In the genomic region with DNA sequence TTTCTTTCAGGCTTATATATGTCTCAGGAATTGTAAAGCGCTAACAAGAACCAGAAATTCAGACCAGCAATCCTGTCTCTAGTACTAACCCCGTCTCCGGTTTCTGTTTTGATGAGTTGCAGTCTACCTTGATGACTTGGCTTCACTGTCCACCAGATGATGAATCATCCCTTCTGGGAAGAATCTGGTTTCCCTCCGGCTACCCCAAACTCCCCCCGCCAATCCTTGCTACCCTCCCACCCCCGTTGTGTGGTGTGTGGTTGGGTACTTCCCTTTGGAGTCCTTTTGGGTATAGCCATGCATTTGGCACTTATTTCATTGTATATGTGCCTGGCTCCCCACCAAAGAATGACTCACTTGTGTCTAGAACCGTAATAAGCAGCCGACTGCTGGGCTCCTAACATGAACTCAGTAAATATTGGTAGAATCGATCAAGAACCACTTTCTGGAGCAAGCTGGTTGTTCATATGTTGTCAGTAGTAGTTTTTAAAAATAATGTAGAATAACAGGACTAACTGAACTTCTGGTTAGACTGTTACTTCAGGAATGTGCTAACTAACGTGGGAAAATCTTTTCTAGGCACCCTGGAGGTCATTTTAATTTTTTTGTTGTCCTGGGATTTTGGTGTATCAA, we compare ENCODE assay signal across 8 cellular contexts. TPM values are rescaled to one million over a fixed set of nuclear protein-coding genes. Genes with fewer than 3 reads are reported as not detected.
DNase-seq lines count a peak whose midpoint lies in the region; ATAC-seq, FAIRE-seq and TF ChIP-seq lines count a peak whose summit lies in the region.

No MANE protein-coding gene starts in this region.

- H3K4me3 ChIP-seq in AG04450 (ENCODE audit: low read depth, low read length) (no peak overlapping the region), HEK293 (ENCODE audit: low read depth, low read length) (no peak overlapping the region), HepG2 (replicated peaks in 1 of 3; ENCODE audit: insufficient read depth in 1 of 3, low read depth in 2 of 3, low read length in 3 of 3) (no peak overlapping the region), HAP-1 (no peak overlapping the region)

- TF ChIP-seq RAD21 in HepG2 (CRISPR knock-in tag; IDR thresholded peaks at IDR 0.05), result no peak

- ATAC-seq in HepG2, result peak; percentile 79
- ATAC-seq in HG02870 (IDR thresholded peaks at IDR 0.05; ENCODE audit: unreplicated experiment), result no peak
- no peak for ATAC-seq in HG02623 (IDR thresholded peaks at IDR 0.05; ENCODE audit: unreplicated experiment)

- no TSS peak for BruUV-seq in HepG2 (replicated peaks; lab: Mats Ljungman, UMichigan)

- DNase-seq in AG04450 (ENCODE audit: low read depth, low spot score) (peak; percentile 96), UCSD-AML1 (lab: John Stamatoyannopoulos, UW; ENCODE audit: unreplicated experiment) (peak; percentile 63), HepG2 (ENCODE audit: low spot score) (peak; percentile 39), NCI-H526 (lab: John Stamatoyannopoulos, UW) (no peak), HAP-1 (ENCODE audit: low spot score in 2 of 2) (no peak)

- H3K4me2 ChIP-seq in HepG2 (ENCODE audit: low read depth, low read length), result no peak overlapping the region

- TF ChIP-seq CTCF in AG04450 (IDR thresholded peaks at IDR 0.05; ENCODE audit: low read depth, low read length), result no peak
- no peak for TF ChIP-seq CTCF in HEK293 (tag by site-specific recombination; IDR thresholded peaks at IDR 0.05)
- TF ChIP-seq CTCF in HepG2 (CRISPR knock-in tag; IDR thresholded peaks at IDR 0.05), result no peak

- FAIRE-seq in HepG2 (lab: Jason Lieb, UNC), result no peak

- POLR2A ChIA-PET in AG04450 (lab: Yijun Ruan, JAX) (interaction anchor here (0.6 to 3.1 kb wide), 3 partner anchors 8 to 38 kb away, joined by 3 to 12 read pairs (median 10); partner anchors contain the start of gene TGFBI), HEK293 (lab: Yijun Ruan, JAX) (interaction anchor here (0.6 kb wide), 1 partner anchor 37 kb away, joined by 3 read pairs; no protein-coding TSS in a partner anchor), HepG2 (lab: Yijun Ruan, JAX) (interaction anchor here (0.7 to 2.3 kb wide), 4 partner anchors 8 to 49 kb away, joined by 4 to 11 read pairs (median 6); partner anchors contain the start of gene TGFBI)

- H3K36me3 ChIP-seq in HEK293 (ENCODE audit: control insufficient read depth in 2 of 2, insufficient read depth in 1 of 2, low read length in 2 of 2), result no peaks in the 10 kb centered on the region
- H3K36me3 ChIP-seq in HepG2 (replicated peaks in 1 of 2; ENCODE audit: control insufficient read depth in 1 of 2, insufficient read depth in 2 of 2, low read length in 2 of 2), result no peaks in the 10 kb centered on the region
- no peaks in the 10 kb centered on the region for H3K36me3 ChIP-seq in HAP-1 (replicated peaks)

- H3K9me3 ChIP-seq in AG04450 (ENCODE audit: control insufficient read depth, insufficient read depth, low read length), result no peaks in the 10 kb centered on the region
- no peaks in the 10 kb centered on the region for H3K9me3 ChIP-seq in HEK293 (ENCODE audit: control insufficient read depth, insufficient read depth, low read depth, low read length)
- no peaks in the 10 kb centered on the region for H3K9me3 ChIP-seq in HepG2 (ENCODE audit: low read length)
- no peaks in the 10 kb centered on the region for H3K9me3 ChIP-seq in HAP-1

- in situ Hi-C loops in HepG2 (cut with HindIII; ENCODE audit: extremely low pct_ligation_motif_present, low pct_unique_long_range_greater_than_20kb) (no loop called here), HAP-1 (cut with MboI; ENCODE audit: low sequenced_read_pairs) (no loop called here)

- no peak overlapping the region for H2AFZ ChIP-seq in HepG2 (ENCODE audit: low read length)

- 62% methylated on average over 10 of the region's 10 CpGs for WGBS in HepG2 (ENCODE audit: low lambda C conversion rate)

- H3K27ac ChIP-seq in AG04450 (ENCODE audit: low read depth, low read length) (peak overlapping the region; percentile 98), HEK293 (ENCODE audit: extremely low read depth, low read depth, low read length) (peak overlapping the region; percentile 74), HepG2 (ENCODE audit: extremely low read length, insufficient read depth, low read length) (no peak overlapping the region)

- H4K20me1 ChIP-seq in HepG2 (ENCODE audit: insufficient read depth, low read length), result no peaks in the 10 kb centered on the region

- no peaks in the 10 kb centered on the region for H3K27me3 ChIP-seq in AG04450 (ENCODE audit: control insufficient read depth, insufficient read depth, low read length)
- H3K27me3 ChIP-seq in HepG2 (ENCODE audit: control insufficient read depth in 1 of 2, insufficient read depth in 2 of 2, low read length in 2 of 2), result no peaks in the 10 kb centered on the region
- no peaks in the 10 kb centered on the region for H3K27me3 ChIP-seq in HAP-1 (ENCODE audit: low read depth)

- no peak overlapping the region for H3K9ac ChIP-seq in HepG2 (ENCODE audit: insufficient read depth, low read depth, low read length)

- no peak for TF ChIP-seq POLR2A in HepG2 (IDR thresholded peaks at IDR 0.05; ENCODE audit: insufficient read depth in 1 of 2, low read depth in 2 of 2, low read length in 2 of 2)

- intact Hi-C loops in HepG2 (cut with micrococcal nuclease; ENCODE audit: unreplicated experiment), result no loop called here

- no peaks in the 10 kb centered on the region for H3K79me2 ChIP-seq in HepG2 (ENCODE audit: insufficient read depth, low read length)

- H3K4me1 ChIP-seq in HEK293 (ENCODE audit: control insufficient read depth, insufficient read depth, low read length) (peaks cover 13% of the 10 kb centered on the region), HepG2 (ENCODE audit: insufficient read depth, low read length) (peaks cover 33% of the 10 kb centered on the region), HAP-1 (no peaks in the 10 kb centered on the region)

- TF ChIP-seq EP300 in HepG2 (IDR thresholded peaks at IDR 0.05; ENCODE audit: low read depth in 2 of 2, low read length in 2 of 2), result peak in 1 of 2 experiments; percentile 18; a peak in 1 of 4 replicates
- TF ChIP-seq EP300 in HepG2 (CRISPR knock-in tag; IDR thresholded peaks at IDR 0.05; ENCODE audit: borderline replicate concordance), result no peak

- CTCF ChIA-PET in AG04450 (lab: Charles Lee), result interaction anchor here (0.7 to 1.1 kb wide), 2 partner anchors 23 to 30 kb away, joined by 3 read pairs; no protein-coding TSS in a partner anchor
- CTCF ChIA-PET in HEK293 (lab: Yijun Ruan, JAX), result no interaction called here
- CTCF ChIA-PET in HepG2 (lab: Yijun Ruan, JAX; ENCODE audit: low intra/inter-chr PET ratio, low total read pairs), result no interaction called here

TF ChIP-seq in HepG2, 621 proteins besides CTCF, POLR2A, EP300 and RAD21 (continues in another document):
- TF ChIP-seq HNRNPUL1 (IDR thresholded peaks at IDR 0.05; ENCODE audit: low read depth, low read length), result no peak
- no peak for TF ChIP-seq THYN1 (CRISPR knock-in tag; IDR thresholded peaks at IDR 0.05; ENCODE audit: borderline replicate concordance, low read depth)
- TF ChIP-seq, protein P1, sequence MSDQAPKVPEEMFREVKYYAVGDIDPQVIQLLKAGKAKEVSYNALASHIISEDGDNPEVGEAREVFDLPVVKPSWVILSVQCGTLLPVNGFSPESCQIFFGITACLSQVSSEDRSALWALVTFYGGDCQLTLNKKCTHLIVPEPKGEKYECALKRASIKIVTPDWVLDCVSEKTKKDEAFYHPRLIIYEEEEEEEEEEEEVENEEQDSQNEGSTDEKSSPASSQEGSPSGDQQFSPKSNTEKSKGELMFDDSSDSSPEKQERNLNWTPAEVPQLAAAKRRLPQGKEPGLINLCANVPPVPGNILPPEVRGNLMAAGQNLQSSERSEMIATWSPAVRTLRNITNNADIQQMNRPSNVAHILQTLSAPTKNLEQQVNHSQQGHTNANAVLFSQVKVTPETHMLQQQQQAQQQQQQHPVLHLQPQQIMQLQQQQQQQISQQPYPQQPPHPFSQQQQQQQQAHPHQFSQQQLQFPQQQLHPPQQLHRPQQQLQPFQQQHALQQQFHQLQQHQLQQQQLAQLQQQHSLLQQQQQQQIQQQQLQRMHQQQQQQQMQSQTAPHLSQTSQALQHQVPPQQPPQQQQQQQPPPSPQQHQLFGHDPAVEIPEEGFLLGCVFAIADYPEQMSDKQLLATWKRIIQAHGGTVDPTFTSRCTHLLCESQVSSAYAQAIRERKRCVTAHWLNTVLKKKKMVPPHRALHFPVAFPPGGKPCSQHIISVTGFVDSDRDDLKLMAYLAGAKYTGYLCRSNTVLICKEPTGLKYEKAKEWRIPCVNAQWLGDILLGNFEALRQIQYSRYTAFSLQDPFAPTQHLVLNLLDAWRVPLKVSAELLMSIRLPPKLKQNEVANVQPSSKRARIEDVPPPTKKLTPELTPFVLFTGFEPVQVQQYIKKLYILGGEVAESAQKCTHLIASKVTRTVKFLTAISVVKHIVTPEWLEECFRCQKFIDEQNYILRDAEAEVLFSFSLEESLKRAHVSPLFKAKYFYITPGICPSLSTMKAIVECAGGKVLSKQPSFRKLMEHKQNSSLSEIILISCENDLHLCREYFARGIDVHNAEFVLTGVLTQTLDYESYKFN (CRISPR knock-in tag; conservative IDR thresholded peaks at IDR 0.05), result peak; percentile 41; the same call in 1 of the 2 replicates
- TF ChIP-seq SATB2 (CRISPR knock-in tag; IDR thresholded peaks at IDR 0.05), result no peak

RNA-seq across cellular contexts. Expression of gene TGFBI, which starts 8.3 kb away (rescaled TPM):
- polyA plus RNA-seq in AG04450 (2011; rRNA removed), result 2,219 and 2,576 TPM in 2 replicates
- 1,062 and 1,253 TPM in 2 replicates for polyA minus RNA-seq in AG04450 (2011; rRNA and poly(A)+ RNA removed)
- total RNA-seq in HepG2 (2016; rRNA removed; fragmentation: Illumina TruSeq; extraction: Trizol), result 138 and 275 TPM in 2 replicates
- total RNA-seq in HepG2 (2016; cell fraction: cytosol; rRNA removed; fragmentation: Illumina TruSeq; extraction: Trizol; ENCODE audit: low read depth), result 50.3 and 55.8 TPM in 2 replicates
- total RNA-seq in HepG2 (2016; cell fraction: insoluble cytoplasmic fraction; rRNA removed; fragmentation: Illumina TruSeq; extraction: Trizol), result 131 and 276 TPM in 2 replicates
- total RNA-seq in HepG2 (2016; cell fraction: membrane; rRNA removed; fragmentation: Illumina TruSeq; extraction: Trizol), result 113 and 131 TPM in 2 replicates
- total RNA-seq in HepG2 (2016; cell fraction: nucleus; rRNA removed; fragmentation: Illumina TruSeq; extraction: Trizol), result 247 and 314 TPM in 2 replicates
- 441 and 457 TPM in 2 replicates for polyA plus RNA-seq in HepG2 (2011; rRNA removed)
- 304 and 337 TPM in 2 replicates for polyA plus RNA-seq in HepG2 (2011; cell fraction: cytosol; rRNA removed)
- polyA plus RNA-seq in HepG2 (2011; cell fraction: nucleus; rRNA removed), result 658 and 897 TPM in 2 replicates
- 309 and 371 TPM in 2 replicates for polyA plus RNA-seq in HepG2 (2012)
- 43.1 and 46.7 TPM in 2 replicates for polyA plus RNA-seq in HepG2 (2016; cell fraction: cytosol; fragmentation: Illumina TruSeq; extraction: Trizol; ENCODE audit: low read depth)
- 120 and 134 TPM in 2 replicates for polyA plus RNA-seq in HepG2 (2016; cell fraction: insoluble cytoplasmic fraction; fragmentation: Illumina TruSeq; extraction: Trizol; ENCODE audit: low read depth)
- polyA plus RNA-seq in HepG2 (2016; cell fraction: membrane; fragmentation: Illumina TruSeq; extraction: Trizol; ENCODE audit: low read depth), result 83.1 and 98.3 TPM in 2 replicates
- 385 and 414 TPM in 2 replicates for polyA plus RNA-seq in HepG2 (2016; cell fraction: nucleus; fragmentation: Illumina TruSeq; extraction: Trizol; ENCODE audit: insufficient read depth, low read depth)
- polyA minus RNA-seq in HepG2 (2011; rRNA and poly(A)+ RNA removed; ENCODE audit: low replicate concordance), result 25.5 and 364 TPM in 2 replicates
- polyA minus RNA-seq in HepG2 (2011; cell fraction: cytosol; rRNA and poly(A)+ RNA removed), result 249 and 302 TPM in 2 replicates
- 204 and 216 TPM in 2 replicates for polyA minus RNA-seq in HepG2 (2011; cell fraction: nucleus; rRNA and poly(A)+ RNA removed)

Comparison
In these comparisons a context has a peak if more than half of its experiments do, and no peak if none do; other contexts are left out.
1. DNase-seq: peak in AG04450 (single experiment), UCSD-AML1 (single experiment) and HepG2 (single experiment); none in NCI-H526 (0 of 2) and HAP-1 (0 of 2).